Comparison of ENCODE assay signal across 9 cellular contexts in the genomic region with DNA sequence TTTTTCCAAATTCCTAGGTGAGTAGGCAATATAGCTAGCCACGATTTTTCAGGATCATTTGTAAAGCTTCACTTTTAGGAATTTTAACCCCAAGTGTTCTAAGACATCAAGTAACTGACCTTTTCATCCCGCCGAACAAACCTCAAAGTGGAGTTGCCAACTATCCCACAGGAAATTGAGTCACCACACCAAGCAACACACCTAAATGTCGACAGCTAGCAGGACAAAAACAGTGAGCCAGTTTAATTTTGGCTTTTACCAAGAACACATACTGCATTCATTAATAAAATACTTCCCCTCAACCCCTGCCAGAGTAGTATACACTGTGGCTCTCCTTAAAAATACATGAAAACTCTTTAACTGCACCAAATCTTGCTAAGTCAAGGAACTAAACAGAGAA.
A peak's percentile ranks its signal among the peaks of the same experiment; 100 is the strongest.
DNase-seq lines count a peak whose midpoint lies in the region; ATAC-seq, FAIRE-seq and TF ChIP-seq lines count a peak whose summit lies in the region.
"Had no signal": no experiment of that assay in that cellular context is flagged by ENCODE, and none has a peak within 500 bp of the region (broad histone marks: within the 10 kb centered on the region; RNA-seq: fewer than 3 reads in every experiment).

No MANE protein-coding gene starts in this region.

- 0 out of 2 replicates have a peak overlapping the region, but pooled peaks have one; percentile 1 for H3K4me3 ChIP-seq in ACC112 (ENCODE audit: low read depth, low read length)
- H3K4me3 ChIP-seq: tibial nerve had no signal

- no peaks in the 10 kb centered on the region for H3K27me3 ChIP-seq in ACC112 (ENCODE audit: insufficient read depth, low read length)
- H3K27me3 ChIP-seq: tibial nerve had no signal

- no peak for TF ChIP-seq POLR2A in H54 (IDR thresholded peaks at IDR 0.05; ENCODE audit: low read depth, low read length)

- DNase-seq in H54 (ENCODE audit: insufficient read length, low spot score), result peak; percentile 65
- DNase-seq in activated naive CD4-positive, alpha-beta T cell treated with anti-CD3 and anti-CD28 coated beads, Interleukin-2, amount 50 U/mL, for 72 hours (ENCODE audit: low spot score in 2 of 2), result no peak
- DNase-seq in kidney tubule cell (ENCODE audit: low spot score), result peak; percentile 75
- no peak for DNase-seq in mucosa of gallbladder (ENCODE audit: low spot score)
- no peak for DNase-seq in NCI-H526 treated with DMSO at 0.1 percent for 48 hours (lab: John Stamatoyannopoulos, UW)
- no peak for DNase-seq in T1000 (lab: John Stamatoyannopoulos, UW)

- no peaks in the 10 kb centered on the region for H3K36me3 ChIP-seq in ACC112 (ENCODE audit: insufficient read depth, low read length)
- H3K36me3 ChIP-seq: tibial nerve had no signal

- peaks cover 16 to 22% of the 10 kb centered on the region in 2 donors for H3K36me3 Mint-ChIP-seq in activated naive CD4-positive, alpha-beta T cell treated with anti-CD3 and anti-CD28 coated beads, Interleukin-2, amount 50 U/mL, for 72 hours

- peak; percentile 79 for FAIRE-seq in H54 (lab: Jason Lieb, UNC)

- H3K9me3 Mint-ChIP-seq in activated naive CD4-positive, alpha-beta T cell treated with anti-CD3 and anti-CD28 coated beads, Interleukin-2, amount 50 U/mL, for 72 hours, result no peaks in the 10 kb centered on the region

- H3K27ac Mint-ChIP-seq in activated naive CD4-positive, alpha-beta T cell treated with anti-CD3 and anti-CD28 coated beads, Interleukin-2, amount 50 U/mL, for 72 hours, result peak overlapping the region; percentile 31 to 47

- peaks cover 20% of the 10 kb centered on the region for H3K79me2 ChIP-seq in ACC112 (ENCODE audit: control insufficient read depth, insufficient read depth, low read length, unreplicated experiment)

- H2AFZ ChIP-seq in ACC112 (ENCODE audit: low read length, unreplicated experiment), result peak overlapping the region; percentile 1

- ATAC-seq in activated naive CD4-positive, alpha-beta T cell treated with anti-CD3 and anti-CD28 coated beads, Interleukin-2, amount 50 U/mL, for 72 hours, result no peak
- no peak for ATAC-seq in GM19467 (IDR thresholded peaks at IDR 0.05; ENCODE audit: unreplicated experiment)

- peaks cover 28% of the 10 kb centered on the region for H3K4me1 ChIP-seq in ACC112 (ENCODE audit: control insufficient read depth, insufficient read depth, low read length, unreplicated experiment)

- H3K27ac ChIP-seq in ACC112 (ENCODE audit: low read depth, low read length), result peak overlapping the region; percentile 88

Comparison
In these comparisons a context has a peak if more than half of its experiments do, and no peak if none do; other contexts are left out.
1. DNase-seq: peak in H54 (single experiment) and kidney tubule cell (single experiment); none in activated naive CD4-positive, alpha-beta T cell treated with anti-CD3 and anti-CD28 coated beads, Interleukin-2, amount 50 U/mL, for 72 hours (0 of 2), mucosa of gallbladder (single experiment), NCI-H526 treated with DMSO at 0.1 percent for 48 hours (single experiment) and T1000 (single experiment).